14 cellular contexts compared by ENCODE assay signal in the genomic region with DNA sequence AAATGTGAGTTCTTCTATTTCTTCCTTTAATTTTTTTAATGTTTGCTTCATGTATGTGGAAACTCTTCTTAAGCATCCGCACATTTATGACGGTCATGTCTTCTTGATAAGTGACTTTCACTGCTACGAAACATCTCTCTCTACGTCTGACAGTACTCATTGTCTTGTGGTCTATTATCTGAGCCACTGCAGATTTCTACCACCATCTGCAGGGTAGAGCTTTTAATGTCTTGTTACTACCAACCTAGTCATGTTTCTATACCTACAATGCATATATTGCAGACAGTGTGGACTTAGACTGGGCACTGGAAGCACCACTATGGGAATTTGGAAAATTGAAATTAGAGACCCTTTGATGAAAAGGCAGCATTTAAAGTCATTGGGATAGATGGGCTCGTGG.
DNase-seq lines count a peak whose midpoint lies in the region; ATAC-seq and TF ChIP-seq lines count a peak whose summit lies in the region.
"Had no signal": no experiment of that assay in that cellular context is flagged by ENCODE, and none has a peak within 500 bp of the region (broad histone marks: within the 10 kb centered on the region; RNA-seq: fewer than 3 reads in every experiment).

No MANE protein-coding gene starts in this region.

- intact Hi-C loops in esophagus muscularis mucosa (cut with DNase I): no loop called here
- intact Hi-C loops in dorsolateral prefrontal cortex (cut with DNase I): loop anchor here in 1 of 2 donors (10.0 kb wide), 1 partner anchor 325 kb away; the partner anchor contains the start of gene ING1

- no peaks in the 10 kb centered on the region for H3K4me1 ChIP-seq in RWPE2 (ENCODE audit: insufficient read depth, poor library complexity, severe bottlenecking)
- no peaks in the 10 kb centered on the region for H3K4me1 ChIP-seq in esophagus muscularis mucosa
- H3K4me1 ChIP-seq: A549, Caco-2 had no signal

- H3K27me3 ChIP-seq in RWPE2 (ENCODE audit: insufficient read depth, poor library complexity, severe bottlenecking) (peaks cover under 1% of the 10 kb centered on the region), esophagus muscularis mucosa (peaks cover 0 to 21% (median 0%) of the 10 kb centered on the region in 4 donors), dorsolateral prefrontal cortex (peaks cover 0 to 3% (median 0%) of the 10 kb centered on the region in 45 donors)
- H3K27me3 ChIP-seq: BLaER1 had no signal

- 86% methylated on average over 5 of the region's 5 CpGs for WGBS in esophagus muscularis mucosa

- DNase-seq in MV-4-11 (lab: John Stamatoyannopoulos, UW): peak; percentile 23
- DNase-seq in RWPE2 (ENCODE audit: low spot score): no peak
- DNase-seq in esophagus muscularis mucosa (ENCODE audit: extremely low spot score): peak; percentile 55
- no peak for DNase-seq in hippocampal formation (lab: John Stamatoyannopoulos, UW)
- DNase-seq in NCI-H524 (lab: John Stamatoyannopoulos, UW): no peak
- DNase-seq in dorsolateral prefrontal cortex: no peak
- DNase-seq: Caco-2; CD8-positive, alpha-beta memory T cell; DMS53; H7; IMR-90 had no signal

- no peak for TF ChIP-seq EP300 in esophagus muscularis mucosa (IDR thresholded peaks at IDR 0.05)

- no peaks in the 10 kb centered on the region for H3K9me3 ChIP-seq in RWPE2 (ENCODE audit: severe bottlenecking)
- no peaks in the 10 kb centered on the region for H3K9me3 ChIP-seq in esophagus muscularis mucosa
- H3K9me3 ChIP-seq: A549, BLaER1, Caco-2 had no signal

- no peak overlapping the region for H3K27ac ChIP-seq in RWPE2 (ENCODE audit: poor library complexity, severe bottlenecking)
- H3K27ac ChIP-seq in esophagus muscularis mucosa (replicated peaks in 1 of 4): no peak overlapping the region
- H3K27ac ChIP-seq in dorsolateral prefrontal cortex: no peak overlapping the region
- H3K27ac ChIP-seq: A549, BLaER1 had no signal

- H3K36me3 ChIP-seq in RWPE2 (ENCODE audit: low read depth): no peaks in the 10 kb centered on the region
- no peaks in the 10 kb centered on the region for H3K36me3 ChIP-seq in esophagus muscularis mucosa
- H3K36me3 ChIP-seq: BLaER1 had no signal

- TF ChIP-seq CTCF in RWPE2 (IDR thresholded peaks at IDR 0.05; ENCODE audit: poor library complexity, severe bottlenecking): peak; percentile 9
- TF ChIP-seq CTCF in esophagus muscularis mucosa (IDR thresholded peaks at IDR 0.05): no peak
- TF ChIP-seq CTCF in dorsolateral prefrontal cortex (IDR thresholded peaks at IDR 0.05 in 54 of 56, conservative IDR thresholded peaks at IDR 0.05 in 2 of 56; ENCODE audit: low read depth in 1 of 56, partially characterized antibody in 56 of 56): no peak

- H3K4me3 ChIP-seq in RWPE2 (ENCODE audit: severe bottlenecking): no peak overlapping the region
- H3K4me3 ChIP-seq in esophagus muscularis mucosa: no peak overlapping the region
- no peak overlapping the region for H3K4me3 ChIP-seq in dorsolateral prefrontal cortex
- H3K4me3 ChIP-seq: A549, BLaER1, GM23338 had no signal

- no peak for ATAC-seq in RWPE2 (ENCODE audit: low read depth)
- ATAC-seq: A549, GM23338 had no signal

- no peak for TF ChIP-seq POLR2A in esophagus muscularis mucosa (IDR thresholded peaks at IDR 0.05; ENCODE audit: low read depth)

Comparison
In these comparisons a context has a peak if more than half of its experiments do, and no peak if none do; other contexts are left out.
1. DNase-seq: peak in MV-4-11 (single experiment) and esophagus muscularis mucosa (single experiment); none in RWPE2 (single experiment), hippocampal formation (0 of 2), NCI-H524 (0 of 2) and dorsolateral prefrontal cortex (0 of 10).